In genomic region chr2:160253440-160254296, GRCh38 we compare ENCODE assay signal across 17 cellular contexts. TPM values are rescaled to one million over a fixed set of nuclear protein-coding genes. Genes with fewer than 3 reads are reported as not detected.
DNase-seq lines count a peak whose midpoint lies in the region; ATAC-seq and TF ChIP-seq lines count a peak whose summit lies in the region.
"Had no signal": no experiment of that assay in that cellular context is flagged by ENCODE, and none has a peak within 500 bp of the region (broad histone marks: within the 10 kb centered on the region; RNA-seq: fewer than 3 reads in every experiment).

No MANE protein-coding gene starts in this region.

- H3K79me2 ChIP-seq in SK-N-SH (ENCODE audit: insufficient read depth) (no peaks in the 10 kb centered on the region), OCI-LY7 (ENCODE audit: insufficient read depth, low read depth, low read length) (no peaks in the 10 kb centered on the region)

- no peak overlapping the region for H3K27ac Mint-ChIP-seq in activated T-cell treated with anti-CD3 and anti-CD28 coated beads, Interleukin-2, amount 50 U/mL, for 72 hours
- H3K27ac Mint-ChIP-seq: CD8-positive, alpha-beta T cell; endodermal cell; progenitor cell of endocrine pancreas had no signal

- no peaks in the 10 kb centered on the region for H3F3A ChIP-seq in SK-N-SH (replicated peaks; ENCODE audit: insufficient read depth)

- intact Hi-C loops in heart right ventricle (cut with DNase I) (loop anchor here in 6 of 10 donors (2.0 to 10.0 kb wide), 6 partner anchors 15 to 741 kb away; no protein-coding TSS in a partner anchor), prostate gland (cut with DNase I) (loop anchor here (5.0 kb wide), 1 partner anchor 739 kb away; no protein-coding TSS in a partner anchor), OCI-LY7 (cut with micrococcal nuclease; ENCODE audit: unreplicated experiment) (no loop called here)

- H4K20me1 ChIP-seq in SK-N-SH (ENCODE audit: insufficient read depth): no peaks in the 10 kb centered on the region
- H4K20me1 ChIP-seq in OCI-LY7 (ENCODE audit: insufficient read depth, low read length): no peaks in the 10 kb centered on the region

- H3K9me3 ChIP-seq in SK-N-SH (no peaks in the 10 kb centered on the region), heart right ventricle (no peaks in the 10 kb centered on the region), prostate gland (no peaks in the 10 kb centered on the region), OCI-LY7 (ENCODE audit: low read length) (no peaks in the 10 kb centered on the region)

- H3K4me1 ChIP-seq in SK-N-SH (ENCODE audit: control insufficient read depth in 1 of 2, insufficient read depth in 2 of 2, low read depth in 1 of 2, low read length in 1 of 2): peaks cover 0 to 16% of the 10 kb centered on the region in 2 experiments; a peak in 2 of 4 replicates
- peaks cover 0 to 36% (median 11%) of the 10 kb centered on the region in 9 donors for H3K4me1 ChIP-seq in heart right ventricle
- no peaks in the 10 kb centered on the region for H3K4me1 ChIP-seq in prostate gland (replicated peaks)
- H3K4me1 ChIP-seq in OCI-LY7 (ENCODE audit: insufficient read depth, low read length, poor library complexity, severe bottlenecking): no peaks in the 10 kb centered on the region

- POLR2A ChIA-PET in SK-N-SH (lab: Yijun Ruan, JAX): no interaction called here
- POLR2A ChIA-PET in OCI-LY7 (lab: Charles Lee): interaction anchor here (0.6 to 0.7 kb wide), 2 partner anchors 16 to 1803 kb away, joined by 3 read pairs; no protein-coding TSS in a partner anchor

- CTCF ChIA-PET in SK-N-SH (lab: Yijun Ruan, JAX) (interaction anchor here (0.8 to 4.1 kb wide), 12 partner anchors 8 to 741 kb away, joined by 3 to 47 read pairs (median 6); no protein-coding TSS in a partner anchor), OCI-LY7 (lab: Charles Lee; ENCODE audit: unreplicated experiment) (no interaction called here)

- no peak overlapping the region for H3K4me3 ChIP-seq in SK-N-SH (ENCODE audit: low read depth in 2 of 2, low read length in 1 of 2)
- peak overlapping the region in 3 of 10 donors; percentile 6 to 20 (median 8) for H3K4me3 ChIP-seq in heart right ventricle
- H3K4me3 ChIP-seq in prostate gland: no peak overlapping the region
- H3K4me3 ChIP-seq in OCI-LY7 (ENCODE audit: low read depth, low read length, poor library complexity, severe bottlenecking): no peak overlapping the region

- BruUV-seq in OCI-LY7 (replicated peaks; lab: Mats Ljungman, UMichigan): no TSS peak

- no peaks in the 10 kb centered on the region for H3K9me3 Mint-ChIP-seq in activated T-cell treated with anti-CD3 and anti-CD28 coated beads, Interleukin-2, amount 50 U/mL, for 72 hours
- H3K9me3 Mint-ChIP-seq: CD8-positive, alpha-beta T cell; endodermal cell had no signal

- H3K27me3 Mint-ChIP-seq in activated T-cell treated with anti-CD3 and anti-CD28 coated beads, Interleukin-2, amount 50 U/mL, for 72 hours (ENCODE audit: low read depth): peaks cover 5% of the 10 kb centered on the region
- H3K27me3 Mint-ChIP-seq: progenitor cell of endocrine pancreas had no signal

- H3K9me2 ChIP-seq in SK-N-SH: no peaks in the 10 kb centered on the region
- H3K9me2 ChIP-seq in OCI-LY7 (ENCODE audit: insufficient read depth, low read length): no peaks in the 10 kb centered on the region

- TF ChIP-seq EP300 in SK-N-SH (IDR thresholded peaks at IDR 0.05; ENCODE audit: borderline replicate concordance in 1 of 2, low read depth in 1 of 2, low read length in 1 of 2): no peak

- no peak overlapping the region for H3K9ac ChIP-seq in SK-N-SH

- H3K36me3 Mint-ChIP-seq in activated T-cell treated with anti-CD3 and anti-CD28 coated beads, Interleukin-2, amount 50 U/mL, for 72 hours (ENCODE audit: insufficient read depth in 2 of 2): no peaks in the 10 kb centered on the region
- H3K36me3 Mint-ChIP-seq: CD8-positive, alpha-beta T cell had no signal

- no peaks in the 10 kb centered on the region for H3K4me1 Mint-ChIP-seq in activated T-cell treated with anti-CD3 and anti-CD28 coated beads, Interleukin-2, amount 50 U/mL, for 72 hours (ENCODE audit: low read depth)

- WGBS in SK-N-SH (ENCODE audit: low lambda C conversion rate): 71% methylated on average over 9 of the region's 9 CpGs
- WGBS in heart right ventricle, 2 donors: 47 to 56% methylated on average over 9 of the region's 9 CpGs
- 57% methylated on average over 9 of the region's 9 CpGs for WGBS in prostate gland

- H3K27ac ChIP-seq in SK-N-SH (ENCODE audit: low read depth in 2 of 2, low read length in 1 of 2): no peak overlapping the region; a peak in 1 of 4 replicates
- H3K27ac ChIP-seq in heart right ventricle: peak overlapping the region in 9 of 10 donors; percentile 26 to 78 (median 69)
- no peak overlapping the region for H3K27ac ChIP-seq in prostate gland
- no peak overlapping the region for H3K27ac ChIP-seq in OCI-LY7 (ENCODE audit: low read depth, low read length, poor library complexity, severe bottlenecking)

- peak in 4 of 8 donors; percentile 31 to 68 (median 52) for ATAC-seq in heart right ventricle
- no peak for ATAC-seq in activated T-cell treated with anti-CD3 and anti-CD28 coated beads, Interleukin-2, amount 50 U/mL, for 72 hours (replicated peaks in 1 of 2)
- ATAC-seq: activated CD4-positive, CD25-positive, alpha-beta regulatory T cell treated with anti-CD3 and anti-CD28 coated beads, Interleukin-2, amount 50 U/mL, for 24 hours; CD8-positive, alpha-beta T cell had no signal

- H3K4me2 ChIP-seq in SK-N-SH (no peak overlapping the region), OCI-LY7 (ENCODE audit: low read length) (no peak overlapping the region)

- no peak for TF ChIP-seq POLR2A in prostate gland (IDR thresholded peaks at IDR 0.05)

- TF ChIP-seq RAD21 in SK-N-SH (IDR thresholded peaks at IDR 0.05; ENCODE audit: low read length): no peak

- H2AFZ ChIP-seq in SK-N-SH (ENCODE audit: low read depth): no peak overlapping the region
- no peak overlapping the region for H2AFZ ChIP-seq in OCI-LY7 (ENCODE audit: low read length)

- H3K27me3 ChIP-seq in SK-N-SH (ENCODE audit: insufficient read depth) (no peaks in the 10 kb centered on the region), heart right ventricle (no peaks in the 10 kb centered on the region), prostate gland (replicated peaks; ENCODE audit: insufficient read depth) (no peaks in the 10 kb centered on the region)

- TF ChIP-seq CTCF in SK-N-SH (IDR thresholded peaks at IDR 0.05) (no peak), heart right ventricle (IDR thresholded peaks at IDR 0.05) (no peak), prostate gland (IDR thresholded peaks at IDR 0.05) (no peak), OCI-LY7 (conservative IDR thresholded peaks at IDR 0.05; ENCODE audit: low read length) (no peak)

- H3K36me3 ChIP-seq in SK-N-SH (replicated peaks in 1 of 2; ENCODE audit: control insufficient read depth in 1 of 2, insufficient read depth in 2 of 2, low read length in 1 of 2) (no peaks in the 10 kb centered on the region), heart right ventricle (no peaks in the 10 kb centered on the region), prostate gland (no peaks in the 10 kb centered on the region), OCI-LY7 (ENCODE audit: insufficient read depth, low read length) (no peaks in the 10 kb centered on the region)

- no peak overlapping the region for H3K4me3 Mint-ChIP-seq in activated T-cell treated with anti-CD3 and anti-CD28 coated beads, Interleukin-2, amount 50 U/mL, for 72 hours
- H3K4me3 Mint-ChIP-seq: CD8-positive, alpha-beta T cell; endodermal cell had no signal

- DNase-seq in ELR (ENCODE audit: low read depth) (peak; percentile 26), SK-N-SH (no peak), heart right ventricle (no peak), prostate gland (ENCODE audit: low spot score) (peak; percentile 24), OCI-LY7 (ENCODE audit: low spot score) (no peak), T-helper 9 cell (no peak), NCI-H226 (no peak)
- DNase-seq in activated T-cell treated with anti-CD3 and anti-CD28 coated beads, Interleukin-2, amount 50 U/mL, for 72 hours: no peak
- DNase-seq: activated T-cell treated with anti-CD3 and anti-CD28 coated beads for 4 hours; CD8-positive, alpha-beta T cell; endodermal cell; hippocampal formation; mesendoderm; NCI-H1436 treated with DMSO at 0.1 percent for 48 hours; NCI-H774 had no signal

TF ChIP-seq in SK-N-SH, 30 proteins besides CTCF, POLR2A, EP300 and RAD21:
- TF ChIP-seq NFIC (IDR thresholded peaks at IDR 0.05; ENCODE audit: borderline replicate concordance): no peak
- TF ChIP-seq PBX3 (IDR thresholded peaks at IDR 0.05): peak; percentile 27; the same call in 1 of the 2 replicates

RNA-seq across cellular contexts. Expression of gene ITGB6, which starts 53.6 kb away (rescaled TPM):
- 0.10 and 0.13 TPM in 2 replicates for polyA plus RNA-seq in SK-N-SH (2012; rRNA removed)
- polyA plus RNA-seq in SK-N-SH (2012; cell fraction: cytosol; rRNA removed): 0.13 and 0.15 TPM in 2 replicates
- 0.26 TPM in 2 replicates for polyA plus RNA-seq in SK-N-SH (2012; cell fraction: nucleus; rRNA removed)
- total RNA-seq in heart right ventricle: 1 to 10 TPM in 7 of 10 donors, under 1 TPM in 3; 0.18 to 3.5 (median 1.3) TPM
- polyA plus RNA-seq in heart right ventricle: under 1 TPM; 0.09 to 0.73 TPM
- total RNA-seq in prostate gland: 10 to 100 TPM in 1 of 2 donors, 1 to 10 TPM in 1; 7.3 to 12.3 TPM
- not detected in 2 replicates for total RNA-seq in OCI-LY7 (2014; rRNA removed; shearing (Covaris generic))
- total RNA-seq in OCI-LY7 (2022): not detected in 2 replicates
- not detected for total RNA-seq in activated T-cell treated with anti-CD3 and anti-CD28 coated beads, Interleukin-2, amount 50 U/mL, for 72 hours
- total RNA-seq: CD8-positive, alpha-beta T cell had no signal

Comparison
In these comparisons a context has a peak if more than half of its experiments do, and no peak if none do; other contexts are left out.
1. DNase-seq: peak in ELR (single experiment) and prostate gland (single experiment); none in SK-N-SH (single experiment), heart right ventricle (0 of 2), OCI-LY7 (single experiment), T-helper 9 cell (single experiment), activated T-cell treated with anti-CD3 and anti-CD28 coated beads, Interleukin-2, amount 50 U/mL, for 72 hours (0 of 2) and NCI-H226 (single experiment).
2. H3K27ac ChIP-seq: peak in heart right ventricle (9 of 10); none in SK-N-SH (0 of 2), prostate gland (0 of 2) and OCI-LY7 (single experiment).